Comparison of ENCODE assay signal across 19 cellular contexts in genomic region chr2:183542593-183542992, GRCh38.
DNase-seq lines count a peak whose midpoint lies in the region; ATAC-seq, FAIRE-seq and TF ChIP-seq lines count a peak whose summit lies in the region.
"Had no signal": no experiment of that assay in that cellular context is flagged by ENCODE, and none has a peak within 500 bp of the region (broad histone marks: within the 10 kb centered on the region; RNA-seq: fewer than 3 reads in every experiment).

No MANE protein-coding gene starts in this region.

- TF ChIP-seq POLR2A in HepG2 (IDR thresholded peaks at IDR 0.05; ENCODE audit: insufficient read depth in 1 of 2, low read depth in 2 of 2, low read length in 2 of 2) (no peak), right lobe of liver (IDR thresholded peaks at IDR 0.05) (no peak), transverse colon (IDR thresholded peaks at IDR 0.05) (no peak)

- H3K4me3 ChIP-seq in HepG2 (replicated peaks in 1 of 3; ENCODE audit: insufficient read depth in 1 of 3, low read depth in 2 of 3, low read length in 3 of 3) (no peak overlapping the region), right lobe of liver (no peak overlapping the region), hepatocyte (no peak overlapping the region), mucosa of rectum (ENCODE audit: low read length in 2 of 2) (peak overlapping the region; percentile 34 to 65), transverse colon (peak overlapping the region in 1 of 4 donors; percentile 8)
- H3K4me3 ChIP-seq: A549, GM23248 had no signal

- CTCF ChIA-PET in HepG2 (lab: Yijun Ruan, JAX; ENCODE audit: low intra/inter-chr PET ratio, low total read pairs): no interaction called here

- H3K4me1 ChIP-seq in HepG2 (ENCODE audit: insufficient read depth, low read length): peaks cover 16% of the 10 kb centered on the region
- no peaks in the 10 kb centered on the region for H3K4me1 ChIP-seq in right lobe of liver
- peaks cover 5% of the 10 kb centered on the region for H3K4me1 ChIP-seq in hepatocyte (ENCODE audit: insufficient read depth)
- H3K4me1 ChIP-seq in mucosa of rectum (ENCODE audit: control insufficient read depth in 2 of 2, insufficient read depth in 2 of 2, low read length in 2 of 2): peaks cover 5 to 20% of the 10 kb centered on the region in 2 donors
- peaks cover 0 to 16% (median 10%) of the 10 kb centered on the region in 4 donors for H3K4me1 ChIP-seq in transverse colon
- H3K4me1 ChIP-seq: A549 had no signal

- in situ Hi-C loops in HepG2 (cut with HindIII; ENCODE audit: extremely low pct_ligation_motif_present, low pct_unique_long_range_greater_than_20kb): no loop called here
- in situ Hi-C loops in transverse colon (cut with MboI; ENCODE audit: low pct_ligation_motif_present in 1 of 4, low pct_unique_long_range_greater_than_20kb in 1 of 4, low sequenced_read_pairs in 3 of 4): no loop called here

- H3K9me2 ChIP-seq in hepatocyte (replicated peaks; ENCODE audit: insufficient read depth): no peaks in the 10 kb centered on the region

- POLR2A ChIA-PET in HepG2 (lab: Yijun Ruan, JAX): no interaction called here

- no peak overlapping the region for H3K9ac ChIP-seq in HepG2 (ENCODE audit: insufficient read depth, low read depth, low read length)
- peak overlapping the region in 1 of 2 donors; percentile 0 for H3K9ac ChIP-seq in mucosa of rectum (ENCODE audit: low read depth in 1 of 2, low read length in 2 of 2)
- H3K9ac ChIP-seq: GM23248 had no signal

- TF ChIP-seq RAD21 in HepG2 (CRISPR knock-in tag; IDR thresholded peaks at IDR 0.05): no peak

- H3K79me2 ChIP-seq in HepG2 (ENCODE audit: insufficient read depth, low read length) (no peaks in the 10 kb centered on the region), hepatocyte (no peaks in the 10 kb centered on the region)

- DNase-seq in HepG2 (ENCODE audit: low spot score) (no peak), right lobe of liver (no peak), hepatocyte (ENCODE audit: low spot score) (peak; percentile 27), transverse colon (peak; percentile 25), HTR-8/SVneo (ENCODE audit: insufficient read length, low spot score) (no peak), NCI-H2171 treated with DMSO at 0.1 percent for 48 hours (lab: John Stamatoyannopoulos, UW) (no peak), NCI-H2196 treated with DMSO at 0.1 percent for 48 hours (lab: John Stamatoyannopoulos, UW; ENCODE audit: unreplicated experiment) (no peak)
- DNase-seq: AML-193; CD4-positive, alpha-beta T cell; DMS153; DMS79; GDM1; GM23248; HCEC 1CT had no signal

- FAIRE-seq in HepG2 (lab: Jason Lieb, UNC) (no peak), HTR-8/SVneo (lab: Jason Lieb, UNC) (no peak)
- FAIRE-seq: A549, H54 had no signal

- H3K27me3 ChIP-seq in HepG2 (ENCODE audit: control insufficient read depth in 1 of 2, insufficient read depth in 2 of 2, low read length in 2 of 2): no peaks in the 10 kb centered on the region
- no peaks in the 10 kb centered on the region for H3K27me3 ChIP-seq in right lobe of liver
- no peaks in the 10 kb centered on the region for H3K27me3 ChIP-seq in hepatocyte
- H3K27me3 ChIP-seq in mucosa of rectum (ENCODE audit: control insufficient read depth in 2 of 2, insufficient read depth in 2 of 2, low read length in 2 of 2): no peaks in the 10 kb centered on the region
- no peaks in the 10 kb centered on the region for H3K27me3 ChIP-seq in transverse colon

- H2AFZ ChIP-seq in HepG2 (ENCODE audit: low read length): no peak overlapping the region
- no peak overlapping the region for H2AFZ ChIP-seq in hepatocyte
- H2AFZ ChIP-seq: GM23248 had no signal

- TF ChIP-seq EP300 in HepG2 (IDR thresholded peaks at IDR 0.05; ENCODE audit: low read depth in 2 of 2, low read length in 2 of 2) (no peak), HepG2 (CRISPR knock-in tag; IDR thresholded peaks at IDR 0.05; ENCODE audit: borderline replicate concordance) (no peak), transverse colon (IDR thresholded peaks at IDR 0.05; ENCODE audit: low read depth) (no peak)

- no peaks in the 10 kb centered on the region for H3K9me3 ChIP-seq in HepG2 (ENCODE audit: low read length)
- no peaks in the 10 kb centered on the region for H3K9me3 ChIP-seq in right lobe of liver
- no peaks in the 10 kb centered on the region for H3K9me3 ChIP-seq in hepatocyte (ENCODE audit: low read depth)
- H3K9me3 ChIP-seq in mucosa of rectum (ENCODE audit: control insufficient read depth in 2 of 2, low read length in 2 of 2): no peaks in the 10 kb centered on the region
- H3K9me3 ChIP-seq in transverse colon: no peaks in the 10 kb centered on the region
- H3K9me3 ChIP-seq: A549 had no signal

- H3K27ac ChIP-seq in HepG2 (ENCODE audit: extremely low read length, insufficient read depth, low read length) (no peak overlapping the region), right lobe of liver (no peak overlapping the region), hepatocyte (peak overlapping the region; percentile 88), mucosa of rectum (ENCODE audit: low read depth in 2 of 2, low read length in 2 of 2) (peak overlapping the region; percentile 81 to 82), transverse colon (peak overlapping the region; percentile 65 to 82 (median 77))
- H3K27ac ChIP-seq: 22Rv1, A549, C4-2B, GM23248 had no signal

- TF ChIP-seq CTCF in HepG2 (CRISPR knock-in tag; IDR thresholded peaks at IDR 0.05): no peak
- TF ChIP-seq CTCF in right lobe of liver (IDR thresholded peaks at IDR 0.05): no peak
- no peak for TF ChIP-seq CTCF in hepatocyte (IDR thresholded peaks at IDR 0.05; ENCODE audit: poor library complexity)
- no peak for TF ChIP-seq CTCF in transverse colon (IDR thresholded peaks at IDR 0.05)

- H3K36me3 ChIP-seq in HepG2 (replicated peaks in 1 of 2; ENCODE audit: control insufficient read depth in 1 of 2, insufficient read depth in 2 of 2, low read length in 2 of 2): no peaks in the 10 kb centered on the region
- no peaks in the 10 kb centered on the region for H3K36me3 ChIP-seq in right lobe of liver
- H3K36me3 ChIP-seq in hepatocyte (replicated peaks; ENCODE audit: insufficient read depth, low read depth): no peaks in the 10 kb centered on the region
- H3K36me3 ChIP-seq in mucosa of rectum (ENCODE audit: control insufficient read depth in 2 of 2, insufficient read depth in 2 of 2, low read length in 2 of 2): no peaks in the 10 kb centered on the region
- no peaks in the 10 kb centered on the region for H3K36me3 ChIP-seq in transverse colon

- intact Hi-C loops in HepG2 (cut with micrococcal nuclease; ENCODE audit: unreplicated experiment) (no loop called here), right lobe of liver (cut with DNase I) (no loop called here), transverse colon (cut with DNase I; ENCODE audit: low total_unique reads) (no loop called here)

- no TSS peak for BruUV-seq in HepG2 (replicated peaks; lab: Mats Ljungman, UMichigan)

- WGBS in HepG2 (ENCODE audit: low lambda C conversion rate): 0% methylated on average over 3 of the region's 3 CpGs
- WGBS in right lobe of liver (ENCODE audit: insufficient coverage, low coverage, low lambda C conversion rate, missing lambda C conversion rate): 64% methylated on average over 3 of the region's 3 CpGs
- 64% methylated on average over 3 of the region's 3 CpGs for WGBS in hepatocyte (ENCODE audit: low lambda C conversion rate, missing lambda C conversion rate)
- WGBS in transverse colon (ENCODE audit: low coverage in 1 of 2), 2 donors: 46 to 52% methylated on average over 3 of the region's 3 CpGs

- H4K20me1 ChIP-seq in HepG2 (ENCODE audit: insufficient read depth, low read length): no peaks in the 10 kb centered on the region
- no peaks in the 10 kb centered on the region for H4K20me1 ChIP-seq in hepatocyte (ENCODE audit: insufficient read depth, poor library complexity, severe bottlenecking)

- ATAC-seq in HepG2: peak; percentile 63
- no peak for ATAC-seq in right lobe of liver
- ATAC-seq: A549 had no signal

- H3K4me2 ChIP-seq in HepG2 (ENCODE audit: low read depth, low read length) (no peak overlapping the region), hepatocyte (peak overlapping the region; percentile 50)
- H3K4me2 ChIP-seq: A549 had no signal

TF ChIP-seq in HepG2, 621 proteins besides CTCF, POLR2A, EP300 and RAD21 (continues in another document):
- TF ChIP-seq ZNF562 (CRISPR knock-in tag; IDR thresholded peaks at IDR 0.05; ENCODE audit: borderline replicate concordance): no peak
- no peak for TF ChIP-seq ZNF260 (CRISPR knock-in tag; IDR thresholded peaks at IDR 0.05; ENCODE audit: borderline replicate concordance, low read depth)
- TF ChIP-seq MTF2 (CRISPR knock-in tag; IDR thresholded peaks at IDR 0.05; ENCODE audit: borderline replicate concordance): no peak
- no peak for TF ChIP-seq ZFP36L1 (CRISPR knock-in tag; IDR thresholded peaks at IDR 0.05)
- no peak for TF ChIP-seq ZNF580 (CRISPR knock-in tag; IDR thresholded peaks at IDR 0.05; ENCODE audit: borderline replicate concordance, low read depth)
- TF ChIP-seq ZNF883 (CRISPR knock-in tag; IDR thresholded peaks at IDR 0.05; ENCODE audit: not compliant biosample characterization): no peak
- no peak for TF ChIP-seq ZNF543 (CRISPR knock-in tag; IDR thresholded peaks at IDR 0.05)

Comparison
In these comparisons a context has a peak if more than half of its experiments do, and no peak if none do; other contexts are left out.
1. DNase-seq: peak in hepatocyte (single experiment) and transverse colon (single experiment); none in HepG2 (single experiment), right lobe of liver (0 of 3), HTR-8/SVneo (single experiment), NCI-H2171 treated with DMSO at 0.1 percent for 48 hours (single experiment) and NCI-H2196 treated with DMSO at 0.1 percent for 48 hours (single experiment).
2. H3K27ac ChIP-seq: peak in hepatocyte (single experiment), mucosa of rectum (2 of 2) and transverse colon (4 of 4); none in HepG2 (single experiment) and right lobe of liver (0 of 3).
3. H3K4me3 ChIP-seq: peak in mucosa of rectum (2 of 2); none in HepG2 (0 of 3), right lobe of liver (0 of 3) and hepatocyte (single experiment).